12 cellular contexts compared by ENCODE assay signal in the genomic region with DNA sequence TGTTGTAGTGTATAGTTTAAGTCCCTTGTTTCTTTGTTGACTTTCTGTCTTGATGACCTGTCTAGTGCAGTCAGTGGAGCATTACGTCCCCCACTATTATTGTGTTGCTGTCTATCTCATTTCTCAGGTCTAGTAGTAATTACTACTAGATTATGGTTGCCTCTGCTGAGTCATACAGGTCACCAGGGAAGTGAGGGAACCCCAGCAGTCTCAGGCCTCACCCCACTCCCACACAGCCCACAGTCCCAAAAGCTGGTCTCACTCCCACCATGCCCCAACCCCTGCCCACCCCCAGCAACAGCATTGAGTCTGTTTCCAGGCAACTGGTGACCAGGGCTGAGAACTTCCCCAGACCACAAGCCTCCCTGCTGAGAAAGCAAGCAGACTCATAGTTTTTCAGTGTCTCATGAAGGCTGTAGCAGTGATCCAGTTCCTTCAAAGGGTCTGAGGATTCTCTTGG.
DNase-seq lines count a peak whose midpoint lies in the region; ATAC-seq and TF ChIP-seq lines count a peak whose summit lies in the region.
"Had no signal": no experiment of that assay in that cellular context is flagged by ENCODE, and none has a peak within 500 bp of the region (broad histone marks: within the 10 kb centered on the region; RNA-seq: fewer than 3 reads in every experiment).

No MANE protein-coding gene starts in this region.

- CTCF ChIA-PET in activated CD8-positive, alpha-beta T cell treated with anti-CD3 and anti-CD28 coated beads, Interleukin-2, amount 10 ng/mL, durations not matched to agents 7 days and 5 days (lab: Charles Lee), result no interaction called here

- peaks cover 3% of the 10 kb centered on the region for H3K9me3 Mint-ChIP-seq in activated CD8-positive, alpha-beta T cell treated with anti-CD3 and anti-CD28 coated beads, Interleukin-2, amount 10 ng/mL, durations not matched to agents 7 days and 5 days (ENCODE audit: insufficient read depth)
- H3K9me3 Mint-ChIP-seq: activated naive CD8-positive, alpha-beta T cell treated with anti-CD3 and anti-CD28 coated beads for 36 hours had no signal

- H3K27me3 Mint-ChIP-seq in activated CD8-positive, alpha-beta T cell treated with anti-CD3 and anti-CD28 coated beads, Interleukin-2, amount 10 ng/mL, durations not matched to agents 7 days and 5 days (ENCODE audit: low read depth), result no peaks in the 10 kb centered on the region

- no peaks in the 10 kb centered on the region for H3K36me3 Mint-ChIP-seq in activated CD8-positive, alpha-beta T cell treated with anti-CD3 and anti-CD28 coated beads, Interleukin-2, amount 10 ng/mL, durations not matched to agents 7 days and 5 days (ENCODE audit: low read depth)
- H3K36me3 Mint-ChIP-seq: activated naive CD8-positive, alpha-beta T cell treated with anti-CD3 and anti-CD28 coated beads for 36 hours had no signal

- peak; percentile 58 for DNase-seq in islet precursor cell
- DNase-seq in left ventricle myocardium inferior, result no peak
- no peak for DNase-seq in hippocampal formation (lab: John Stamatoyannopoulos, UW)
- no peak for DNase-seq in inferior parietal cortex (ENCODE audit: extremely low spot score)
- DNase-seq in activated CD8-positive, alpha-beta T cell treated with anti-CD3 and anti-CD28 coated beads, Interleukin-2, amount 10 ng/mL, durations not matched to agents 7 days and 5 days, result no peak
- DNase-seq: activated naive CD8-positive, alpha-beta T cell treated with anti-CD3 and anti-CD28 coated beads for 36 hours; C1 segment of cervical spinal cord; NCI-H524 had no signal

- H3K27ac Mint-ChIP-seq in activated CD8-positive, alpha-beta T cell treated with anti-CD3 and anti-CD28 coated beads, Interleukin-2, amount 10 ng/mL, durations not matched to agents 7 days and 5 days, result no peak overlapping the region
- H3K27ac Mint-ChIP-seq: activated naive CD8-positive, alpha-beta T cell treated with anti-CD3 and anti-CD28 coated beads for 36 hours had no signal

- H3K4me1 ChIP-seq in left ventricle myocardium inferior, result peaks cover 8% of the 10 kb centered on the region

- peaks cover 11% of the 10 kb centered on the region for H3K9me3 ChIP-seq in left ventricle myocardium inferior (replicated peaks)
- H3K9me3 ChIP-seq: esophagus muscularis mucosa had no signal

- no peak for TF ChIP-seq CTCF in left ventricle myocardium inferior (IDR thresholded peaks at IDR 0.05; ENCODE audit: borderline replicate concordance)

- POLR2A ChIA-PET in activated CD8-positive, alpha-beta T cell treated with anti-CD3 and anti-CD28 coated beads, Interleukin-2, amount 10 ng/mL, durations not matched to agents 7 days and 5 days (lab: Charles Lee), result no interaction called here

- intact Hi-C loops in left ventricle myocardium inferior (cut with micrococcal nuclease), result no loop called here

- H3K4me3 ChIP-seq in left ventricle myocardium inferior, result no peak overlapping the region
- H3K4me3 ChIP-seq: esophagus muscularis mucosa had no signal

- ATAC-seq in GM18498 (IDR thresholded peaks at IDR 0.05; ENCODE audit: unreplicated experiment), result peak; percentile 88
- ATAC-seq in GM21786 (IDR thresholded peaks at IDR 0.05; ENCODE audit: unreplicated experiment), result peak; percentile 84
- peak; percentile 79 for ATAC-seq in HG03575 (IDR thresholded peaks at IDR 0.05; ENCODE audit: extremely low read depth, insufficient number of reproducible peaks, low FRiP score, unreplicated experiment)
- no peak for ATAC-seq in activated CD8-positive, alpha-beta T cell treated with anti-CD3 and anti-CD28 coated beads, Interleukin-2, amount 10 ng/mL, durations not matched to agents 7 days and 5 days

- no peak overlapping the region for H3K27ac ChIP-seq in left ventricle myocardium inferior (replicated peaks)
- H3K27ac ChIP-seq: esophagus muscularis mucosa had no signal

- no peaks in the 10 kb centered on the region for H3K4me1 Mint-ChIP-seq in activated CD8-positive, alpha-beta T cell treated with anti-CD3 and anti-CD28 coated beads, Interleukin-2, amount 10 ng/mL, durations not matched to agents 7 days and 5 days (ENCODE audit: low read depth)
- H3K4me1 Mint-ChIP-seq: activated naive CD8-positive, alpha-beta T cell treated with anti-CD3 and anti-CD28 coated beads for 36 hours had no signal

- no peaks in the 10 kb centered on the region for H3K36me3 ChIP-seq in left ventricle myocardium inferior
- H3K36me3 ChIP-seq: esophagus muscularis mucosa had no signal

- H3K27me3 ChIP-seq in left ventricle myocardium inferior (ENCODE audit: low read depth), result no peaks in the 10 kb centered on the region
- H3K27me3 ChIP-seq: esophagus muscularis mucosa had no signal

- H3K4me3 Mint-ChIP-seq in activated CD8-positive, alpha-beta T cell treated with anti-CD3 and anti-CD28 coated beads, Interleukin-2, amount 10 ng/mL, durations not matched to agents 7 days and 5 days, result no peak overlapping the region
- H3K4me3 Mint-ChIP-seq: activated naive CD8-positive, alpha-beta T cell treated with anti-CD3 and anti-CD28 coated beads for 36 hours had no signal
